ENCODE assay signal across 22 cellular contexts in genomic region chr4:84666444-84666843, GRCh38.
DNase-seq lines count a peak whose midpoint lies in the region; ATAC-seq, FAIRE-seq and TF ChIP-seq lines count a peak whose summit lies in the region.
"Had no signal": no experiment of that assay in that cellular context is flagged by ENCODE, and none has a peak within 500 bp of the region (broad histone marks: within the 10 kb centered on the region; RNA-seq: fewer than 3 reads in every experiment).

No MANE protein-coding gene starts in this region.

- peak; percentile 86; the same call in 1 of the 2 replicates for ATAC-seq in IMR-90 (ENCODE audit: low read depth)
- ATAC-seq: CD8-positive, alpha-beta T cell; GM12878 had no signal

- H3K4me1 ChIP-seq in IMR-90 (ENCODE audit: control insufficient read depth, insufficient read depth, low read length) = no peaks in the 10 kb centered on the region
- H3K4me1 ChIP-seq: BE2C, BLaER1 had no signal

- peaks cover 3% of the 10 kb centered on the region; the same call in 1 of the 2 replicates for H3K36me3 ChIP-seq in IMR-90 (ENCODE audit: control insufficient read depth, insufficient read depth, low read length)
- H3K36me3 ChIP-seq: BE2C had no signal

- H3K9me1 ChIP-seq in IMR-90 (ENCODE audit: insufficient read depth, low read length) = no peaks in the 10 kb centered on the region

- H3K79me1 ChIP-seq in IMR-90 (ENCODE audit: low read depth in 1 of 2, low read length in 2 of 2) = no peaks in the 10 kb centered on the region

- BruUV-seq in IMR-90 (replicated peaks; lab: Mats Ljungman, UMichigan) = no TSS peak

- H2AFZ ChIP-seq in IMR-90 (replicated peaks; ENCODE audit: low read length, poor library complexity) = no peak overlapping the region

- WGBS in IMR-90 (ENCODE audit: extremely low coverage in 2 of 2, insufficient read length in 1 of 2), 2 experiments = no CpG with 5 or more reads among the region's 1 CpG

- no peak for DNase-seq in IMR-90
- no peak for DNase-seq in endothelial cell (ENCODE audit: low spot score)
- DNase-seq in midbrain (lab: John Stamatoyannopoulos, UW) = no peak
- no peak for DNase-seq in RCC 7860 (ENCODE audit: low spot score)
- no peak for DNase-seq in inferior parietal cortex (ENCODE audit: extremely low spot score)
- DNase-seq: 8988T; ACHN; BE2C; C1 segment of cervical spinal cord; Caco-2; Calu3; CD4-positive, alpha-beta T cell; CD8-positive, alpha-beta T cell; DMS79 treated with DMSO at 0.1 percent for 48 hours had no signal

- no peak overlapping the region for H2BK5ac ChIP-seq in IMR-90 (ENCODE audit: low read depth, low read length, poor library complexity, severe bottlenecking)

- H3K18ac ChIP-seq in IMR-90 (ENCODE audit: low read depth, low read length) = no peak overlapping the region

- H3K4me1 Mint-ChIP-seq in endothelial cell (ENCODE audit: unreplicated experiment) = no peaks in the 10 kb centered on the region
- H3K4me1 Mint-ChIP-seq: CD14-positive monocyte had no signal

- H4K8ac ChIP-seq in IMR-90 (ENCODE audit: low read depth in 2 of 2, low read length in 2 of 2) = no peak overlapping the region

- H3K27me3 ChIP-seq in IMR-90 (ENCODE audit: control insufficient read depth, insufficient read depth, low read length) = no peaks in the 10 kb centered on the region
- H3K27me3 ChIP-seq: BE2C, BLaER1 had no signal

- no peak overlapping the region for H4K5ac ChIP-seq in IMR-90 (ENCODE audit: low read depth, low read length)

- H2AK5ac ChIP-seq in IMR-90 (ENCODE audit: low read depth, low read length) = no peak overlapping the region

- dilution Hi-C loops in IMR-90 (cut with HindIII; ENCODE audit: low sequenced_read_pairs, unreplicated experiment) = no loop called here

- no peak overlapping the region for H2BK120ac ChIP-seq in IMR-90 (ENCODE audit: low read depth, low read length)

- peak overlapping the region; percentile 35 for H3K4me3 Mint-ChIP-seq in endothelial cell (ENCODE audit: unreplicated experiment)
- H3K4me3 Mint-ChIP-seq: CD14-positive monocyte; CD4-positive, alpha-beta T cell; CD8-positive, alpha-beta T cell had no signal

- intact Hi-C loops in IMR-90 (cut with micrococcal nuclease) = no loop called here

- no peaks in the 10 kb centered on the region for H3K9me3 ChIP-seq in IMR-90 (ENCODE audit: control insufficient read depth, insufficient read depth, low read length)
- H3K9me3 ChIP-seq: BE2C, Caco-2 had no signal

- no peak overlapping the region for H3K4me2 ChIP-seq in IMR-90 (ENCODE audit: low read depth, low read length)
- H3K4me2 ChIP-seq: BLaER1 had no signal

- H3K23ac ChIP-seq in IMR-90 (ENCODE audit: low read depth, low read length) = no peak overlapping the region

- TF ChIP-seq CTCF in IMR-90 (conservative IDR thresholded peaks at IDR 0.05; ENCODE audit: low read depth, low read length) (no peak), endothelial cell (IDR thresholded peaks at IDR 0.05; ENCODE audit: unreplicated experiment) (no peak)

- no peak overlapping the region for H3K56ac ChIP-seq in IMR-90 (ENCODE audit: extremely low read depth, insufficient read depth, low read length)

- no peak for FAIRE-seq in RCC 7860 (lab: Jason Lieb, UNC)
- FAIRE-seq: A204.1, D721Med, G401.6, GM12878, GM12892, GM18507 had no signal

- H2BK15ac ChIP-seq in IMR-90 (ENCODE audit: low read depth, low read length) = no peak overlapping the region

- H3K27ac ChIP-seq in IMR-90 (ENCODE audit: insufficient read depth, low read length) = no peak overlapping the region
- H3K27ac ChIP-seq: BLaER1 had no signal

- no peaks in the 10 kb centered on the region for H3K27me3 Mint-ChIP-seq in endothelial cell (ENCODE audit: unreplicated experiment)
- H3K27me3 Mint-ChIP-seq: CD4-positive, alpha-beta T cell had no signal

- H3K9ac ChIP-seq in IMR-90 (ENCODE audit: low read depth, low read length) = no peak overlapping the region
- H3K9ac ChIP-seq: BLaER1 had no signal

- no peak overlapping the region for H3K27ac Mint-ChIP-seq in endothelial cell (ENCODE audit: unreplicated experiment)
- H3K27ac Mint-ChIP-seq: CD14-positive monocyte; CD4-positive, alpha-beta T cell; CD8-positive, alpha-beta T cell had no signal

- POLR2A ChIA-PET in IMR-90 (lab: Charles Lee; ENCODE audit: unreplicated experiment) = no interaction called here

- CTCF ChIA-PET in IMR-90 (lab: Yijun Ruan, JAX) = no interaction called here

- H4K91ac ChIP-seq in IMR-90 (ENCODE audit: insufficient read depth, low read depth, low read length) = no peak overlapping the region

- no peak overlapping the region for H3K4me3 ChIP-seq in IMR-90 (ENCODE audit: insufficient read depth, low read depth, low read length)
- H3K4me3 ChIP-seq: BLaER1, GM12878 had no signal

- no peak overlapping the region for H2AK9ac ChIP-seq in IMR-90 (replicated peaks; ENCODE audit: low read depth, low read length, poor library complexity)

- H3K4ac ChIP-seq in IMR-90 (ENCODE audit: low read depth, low read length) = no peak overlapping the region

- H2BK20ac ChIP-seq in IMR-90 (ENCODE audit: low read depth, low read length) = no peak overlapping the region

- H3K36me3 Mint-ChIP-seq in endothelial cell (ENCODE audit: low read depth, unreplicated experiment) = peaks cover 32% of the 10 kb centered on the region
- H3K36me3 Mint-ChIP-seq: CD8-positive, alpha-beta T cell had no signal

- in situ Hi-C loops in IMR-90 (cut with MboI; ENCODE audit: low sequenced_read_pairs) = no loop called here

- H3K9me3 Mint-ChIP-seq in endothelial cell (ENCODE audit: unreplicated experiment) = no peaks in the 10 kb centered on the region
- H3K9me3 Mint-ChIP-seq: CD4-positive, alpha-beta T cell; CD8-positive, alpha-beta T cell had no signal

- TF ChIP-seq POLR2A in IMR-90 (IDR thresholded peaks at IDR 0.05; ENCODE audit: low read depth, low read length) = no peak

- no peak overlapping the region for H3K14ac ChIP-seq in IMR-90 (replicated peaks; ENCODE audit: low read depth, low read length)

- no peaks in the 10 kb centered on the region for H4K20me1 ChIP-seq in IMR-90 (ENCODE audit: insufficient read depth, low read length)
- H4K20me1 ChIP-seq: BLaER1 had no signal

- no peak for TF ChIP-seq RAD21 in IMR-90 (IDR thresholded peaks at IDR 0.05; ENCODE audit: low read length)

TF ChIP-seq in IMR-90, 13 proteins besides CTCF, POLR2A, EP300 and RAD21:
- TF ChIP-seq, protein P1, sequence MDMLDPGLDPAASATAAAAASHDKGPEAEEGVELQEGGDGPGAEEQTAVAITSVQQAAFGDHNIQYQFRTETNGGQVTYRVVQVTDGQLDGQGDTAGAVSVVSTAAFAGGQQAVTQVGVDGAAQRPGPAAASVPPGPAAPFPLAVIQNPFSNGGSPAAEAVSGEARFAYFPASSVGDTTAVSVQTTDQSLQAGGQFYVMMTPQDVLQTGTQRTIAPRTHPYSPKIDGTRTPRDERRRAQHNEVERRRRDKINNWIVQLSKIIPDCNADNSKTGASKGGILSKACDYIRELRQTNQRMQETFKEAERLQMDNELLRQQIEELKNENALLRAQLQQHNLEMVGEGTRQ (IDR thresholded peaks at IDR 0.05; ENCODE audit: low read depth, low read length) = no peak
- TF ChIP-seq RCOR1 (IDR thresholded peaks at IDR 0.05; ENCODE audit: insufficient replicate concordance, low read length) (no peak), MAFK (IDR thresholded peaks at IDR 0.05; ENCODE audit: low read depth, low read length) (no peak), BHLHE40 (IDR thresholded peaks at IDR 0.05; ENCODE audit: low read depth, low read length) (no peak), CHD1 (IDR thresholded peaks at IDR 0.05; ENCODE audit: low read depth, low read length) (no peak), CEBPB (IDR thresholded peaks at IDR 0.05; ENCODE audit: low read depth, low read length) (no peak), NFE2L2 (IDR thresholded peaks at IDR 0.05; ENCODE audit: low read depth, low read length) (no peak), FOS (IDR thresholded peaks at IDR 0.05; ENCODE audit: low read depth, low read length) (no peak), ELK1 (IDR thresholded peaks at IDR 0.05; ENCODE audit: borderline replicate concordance, low read depth, low read length) (no peak), MXI1 (IDR thresholded peaks at IDR 0.05; ENCODE audit: borderline replicate concordance, low read depth, low read length) (no peak), SMC3 (IDR thresholded peaks at IDR 0.05; ENCODE audit: low read depth, low read length) (no peak), MAZ (IDR thresholded peaks at IDR 0.05; ENCODE audit: borderline replicate concordance, low read depth, low read length) (no peak), RFX5 (IDR thresholded peaks at IDR 0.05; ENCODE audit: low read depth, low read length) (no peak)
